In genomic region chr14:94593376-94593748, GRCh38 we compare ENCODE assay signal across 1 cellular context.
TF ChIP-seq lines count a peak whose summit lies in the region.

No MANE protein-coding gene starts in this region.

TF ChIP-seq in HepG2, 621 proteins besides CTCF, POLR2A, EP300 and RAD21 (continued from another document):
- TF ChIP-seq, protein P1, sequence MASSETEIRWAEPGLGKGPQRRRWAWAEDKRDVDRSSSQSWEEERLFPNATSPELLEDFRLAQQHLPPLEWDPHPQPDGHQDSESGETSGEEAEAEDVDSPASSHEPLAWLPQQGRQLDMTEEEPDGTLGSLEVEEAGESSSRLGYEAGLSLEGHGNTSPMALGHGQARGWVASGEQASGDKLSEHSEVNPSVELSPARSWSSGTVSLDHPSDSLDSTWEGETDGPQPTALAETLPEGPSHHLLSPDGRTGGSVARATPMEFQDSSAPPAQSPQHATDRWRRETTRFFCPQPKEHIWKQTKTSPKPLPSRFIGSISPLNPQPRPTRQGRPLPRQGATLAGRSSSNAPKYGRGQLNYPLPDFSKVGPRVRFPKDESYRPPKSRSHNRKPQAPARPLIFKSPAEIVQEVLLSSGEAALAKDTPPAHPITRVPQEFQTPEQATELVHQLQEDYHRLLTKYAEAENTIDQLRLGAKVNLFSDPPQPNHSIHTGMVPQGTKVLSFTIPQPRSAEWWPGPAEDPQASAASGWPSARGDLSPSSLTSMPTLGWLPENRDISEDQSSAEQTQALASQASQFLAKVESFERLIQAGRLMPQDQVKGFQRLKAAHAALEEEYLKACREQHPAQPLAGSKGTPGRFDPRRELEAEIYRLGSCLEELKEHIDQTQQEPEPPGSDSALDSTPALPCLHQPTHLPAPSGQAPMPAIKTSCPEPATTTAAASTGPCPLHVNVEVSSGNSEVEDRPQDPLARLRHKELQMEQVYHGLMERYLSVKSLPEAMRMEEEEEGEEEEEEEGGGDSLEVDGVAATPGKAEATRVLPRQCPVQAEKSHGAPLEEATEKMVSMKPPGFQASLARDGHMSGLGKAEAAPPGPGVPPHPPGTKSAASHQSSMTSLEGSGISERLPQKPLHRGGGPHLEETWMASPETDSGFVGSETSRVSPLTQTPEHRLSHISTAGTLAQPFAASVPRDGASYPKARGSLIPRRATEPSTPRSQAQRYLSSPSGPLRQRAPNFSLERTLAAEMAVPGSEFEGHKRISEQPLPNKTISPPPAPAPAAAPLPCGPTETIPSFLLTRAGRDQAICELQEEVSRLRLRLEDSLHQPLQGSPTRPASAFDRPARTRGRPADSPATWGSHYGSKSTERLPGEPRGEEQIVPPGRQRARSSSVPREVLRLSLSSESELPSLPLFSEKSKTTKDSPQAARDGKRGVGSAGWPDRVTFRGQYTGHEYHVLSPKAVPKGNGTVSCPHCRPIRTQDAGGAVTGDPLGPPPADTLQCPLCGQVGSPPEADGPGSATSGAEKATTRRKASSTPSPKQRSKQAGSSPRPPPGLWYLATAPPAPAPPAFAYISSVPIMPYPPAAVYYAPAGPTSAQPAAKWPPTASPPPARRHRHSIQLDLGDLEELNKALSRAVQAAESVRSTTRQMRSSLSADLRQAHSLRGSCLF (CRISPR knock-in tag; IDR thresholded peaks at IDR 0.05; ENCODE audit: borderline replicate concordance), result no peak
- TF ChIP-seq ZNF782 (CRISPR knock-in tag; IDR thresholded peaks at IDR 0.05; ENCODE audit: borderline replicate concordance), result no peak
- TF ChIP-seq, protein P2, sequence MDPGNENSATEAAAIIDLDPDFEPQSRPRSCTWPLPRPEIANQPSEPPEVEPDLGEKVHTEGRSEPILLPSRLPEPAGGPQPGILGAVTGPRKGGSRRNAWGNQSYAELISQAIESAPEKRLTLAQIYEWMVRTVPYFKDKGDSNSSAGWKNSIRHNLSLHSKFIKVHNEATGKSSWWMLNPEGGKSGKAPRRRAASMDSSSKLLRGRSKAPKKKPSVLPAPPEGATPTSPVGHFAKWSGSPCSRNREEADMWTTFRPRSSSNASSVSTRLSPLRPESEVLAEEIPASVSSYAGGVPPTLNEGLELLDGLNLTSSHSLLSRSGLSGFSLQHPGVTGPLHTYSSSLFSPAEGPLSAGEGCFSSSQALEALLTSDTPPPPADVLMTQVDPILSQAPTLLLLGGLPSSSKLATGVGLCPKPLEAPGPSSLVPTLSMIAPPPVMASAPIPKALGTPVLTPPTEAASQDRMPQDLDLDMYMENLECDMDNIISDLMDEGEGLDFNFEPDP (CRISPR knock-in tag; conservative IDR thresholded peaks at IDR 0.05), result 0 out of 2 replicates have a peak, but pooled peaks have one; percentile 75
- no peak for TF ChIP-seq YEATS2 (CRISPR knock-in tag; IDR thresholded peaks at IDR 0.05; ENCODE audit: borderline replicate concordance)
- TF ChIP-seq, protein P3, sequence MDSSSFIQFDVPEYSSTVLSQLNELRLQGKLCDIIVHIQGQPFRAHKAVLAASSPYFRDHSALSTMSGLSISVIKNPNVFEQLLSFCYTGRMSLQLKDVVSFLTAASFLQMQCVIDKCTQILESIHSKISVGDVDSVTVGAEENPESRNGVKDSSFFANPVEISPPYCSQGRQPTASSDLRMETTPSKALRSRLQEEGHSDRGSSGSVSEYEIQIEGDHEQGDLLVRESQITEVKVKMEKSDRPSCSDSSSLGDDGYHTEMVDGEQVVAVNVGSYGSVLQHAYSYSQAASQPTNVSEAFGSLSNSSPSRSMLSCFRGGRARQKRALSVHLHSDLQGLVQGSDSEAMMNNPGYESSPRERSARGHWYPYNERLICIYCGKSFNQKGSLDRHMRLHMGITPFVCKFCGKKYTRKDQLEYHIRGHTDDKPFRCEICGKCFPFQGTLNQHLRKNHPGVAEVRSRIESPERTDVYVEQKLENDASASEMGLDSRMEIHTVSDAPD (CRISPR knock-in tag; IDR thresholded peaks at IDR 0.05), result no peak
- no peak for TF ChIP-seq ZNF441 (CRISPR knock-in tag; IDR thresholded peaks at IDR 0.05; ENCODE audit: borderline replicate concordance)
- no peak for TF ChIP-seq E2F2 (CRISPR knock-in tag; IDR thresholded peaks at IDR 0.05; ENCODE audit: borderline replicate concordance)
- no peak for TF ChIP-seq PRMT3 (CRISPR knock-in tag; IDR thresholded peaks at IDR 0.05; ENCODE audit: borderline replicate concordance, low read depth)
- 0 out of 2 replicates have a peak, but pooled peaks have one; percentile 10 for TF ChIP-seq FOXC1 (CRISPR knock-in tag; IDR thresholded peaks at IDR 0.05; ENCODE audit: borderline replicate concordance)
- TF ChIP-seq, protein P4, sequence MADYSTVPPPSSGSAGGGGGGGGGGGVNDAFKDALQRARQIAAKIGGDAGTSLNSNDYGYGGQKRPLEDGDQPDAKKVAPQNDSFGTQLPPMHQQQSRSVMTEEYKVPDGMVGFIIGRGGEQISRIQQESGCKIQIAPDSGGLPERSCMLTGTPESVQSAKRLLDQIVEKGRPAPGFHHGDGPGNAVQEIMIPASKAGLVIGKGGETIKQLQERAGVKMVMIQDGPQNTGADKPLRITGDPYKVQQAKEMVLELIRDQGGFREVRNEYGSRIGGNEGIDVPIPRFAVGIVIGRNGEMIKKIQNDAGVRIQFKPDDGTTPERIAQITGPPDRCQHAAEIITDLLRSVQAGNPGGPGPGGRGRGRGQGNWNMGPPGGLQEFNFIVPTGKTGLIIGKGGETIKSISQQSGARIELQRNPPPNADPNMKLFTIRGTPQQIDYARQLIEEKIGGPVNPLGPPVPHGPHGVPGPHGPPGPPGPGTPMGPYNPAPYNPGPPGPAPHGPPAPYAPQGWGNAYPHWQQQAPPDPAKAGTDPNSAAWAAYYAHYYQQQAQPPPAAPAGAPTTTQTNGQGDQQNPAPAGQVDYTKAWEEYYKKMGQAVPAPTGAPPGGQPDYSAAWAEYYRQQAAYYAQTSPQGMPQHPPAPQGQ (CRISPR knock-in tag; IDR thresholded peaks at IDR 0.05; ENCODE audit: borderline replicate concordance), result no peak
